Comparison of ENCODE assay signal across 22 cellular contexts in the genomic region with DNA sequence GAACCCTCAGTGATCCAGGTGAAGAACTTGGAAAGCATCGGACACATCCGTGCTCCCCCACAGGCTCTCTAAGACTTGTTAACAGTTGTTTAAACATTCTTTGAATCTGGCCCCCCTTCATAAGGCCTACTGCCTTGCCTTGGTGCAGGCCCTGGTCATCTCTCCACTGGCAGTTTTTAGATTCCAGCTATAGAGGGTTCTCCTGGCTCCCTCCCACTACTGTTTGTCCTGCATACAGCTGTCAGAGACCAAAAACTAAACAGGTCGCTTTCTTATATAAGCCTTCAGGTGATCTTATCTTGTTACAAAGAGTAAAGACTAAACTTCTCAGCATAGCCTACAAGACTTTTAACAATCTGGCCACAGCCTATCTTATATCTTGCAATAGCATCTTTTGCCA. TPM values are rescaled to one million over a fixed set of nuclear protein-coding genes. Genes with fewer than 3 reads are reported as not detected.
"Had no signal": no experiment of that assay in that cellular context is flagged by ENCODE, and none has a peak within 500 bp of the region (broad histone marks: within the 10 kb centered on the region; RNA-seq: fewer than 3 reads in every experiment).

No MANE protein-coding gene starts in this region.

- H3K9me3 ChIP-seq: thoracic aorta, vagina had no signal

- ATAC-seq: activated CD8-positive, alpha-beta memory T cell treated with anti-CD3 and anti-CD28 coated beads, Interleukin-2, amount 10 ng/mL, durations not matched to agents 7 days and 5 days; left lobe of liver; naive thymus-derived CD4-positive, alpha-beta T cell had no signal

- DNase-seq: activated CD4-positive, alpha-beta memory T cell treated with anti-CD3 and anti-CD28 coated beads, Interleukin-2, amount 10 ng/mL, durations not matched to agents 7 days and 5 days; activated CD4-positive, alpha-beta T cell treated with anti-CD3 and anti-CD28 coated beads for 48 hours; activated CD8-positive, alpha-beta memory T cell treated with anti-CD3 and anti-CD28 coated beads, Interleukin-2, amount 10 ng/mL, durations not matched to agents 7 days and 5 days; activated effector memory CD4-positive, alpha-beta T cell treated with anti-CD3 and anti-CD28 coated beads, Interleukin-2, amount 50 U/mL, for 16 hours; activated naive CD4-positive, alpha-beta T cell treated with anti-CD3 and anti-CD28 coated beads, Interleukin-2, amount 10 ng/mL, durations not matched to agents 7 days and 5 days; activated T-cell treated with anti-CD3 and anti-CD28 coated beads for 4 hours; amygdala; immature natural killer cell; naive thymus-derived CD4-positive, alpha-beta T cell; occipital lobe; posterior cingulate gyrus; retina; stimulated activated CD4-positive, alpha-beta T cell treated with anti-CD3 and anti-CD28 coated beads, Interleukin-4, amount 100 ng/mL, for 24 hours; stimulated activated naive CD4-positive, alpha-beta T cell treated with Interleukin-2 at 50 U/mL for 16 hours had no signal

- H3K27ac ChIP-seq: hepatocyte, thoracic aorta, vagina had no signal

- H3K79me2 ChIP-seq: hepatocyte had no signal

- H3K4me1 ChIP-seq: vagina had no signal

- FAIRE-seq: bronchial epithelial cell, endometrium, TTC549 had no signal

- H3K4me2 ChIP-seq: hepatocyte had no signal

- H3K4me3 ChIP-seq: hepatocyte, thoracic aorta, vagina had no signal

- H3K27me3 ChIP-seq: vagina had no signal

- H2AFZ ChIP-seq: hepatocyte had no signal

- H3K36me3 ChIP-seq: thoracic aorta, vagina had no signal

RNA-seq across cellular contexts. Expression of gene NRG2, which starts 32.3 kb away (rescaled TPM):
- total RNA-seq: activated CD4-positive, alpha-beta memory T cell treated with anti-CD3 and anti-CD28 coated beads, Interleukin-2, amount 10 ng/mL, durations not matched to agents 7 days and 5 days; kidney epithelial cell had no signal
